Comparison of ENCODE assay signal across 2 cellular contexts in the genomic region with DNA sequence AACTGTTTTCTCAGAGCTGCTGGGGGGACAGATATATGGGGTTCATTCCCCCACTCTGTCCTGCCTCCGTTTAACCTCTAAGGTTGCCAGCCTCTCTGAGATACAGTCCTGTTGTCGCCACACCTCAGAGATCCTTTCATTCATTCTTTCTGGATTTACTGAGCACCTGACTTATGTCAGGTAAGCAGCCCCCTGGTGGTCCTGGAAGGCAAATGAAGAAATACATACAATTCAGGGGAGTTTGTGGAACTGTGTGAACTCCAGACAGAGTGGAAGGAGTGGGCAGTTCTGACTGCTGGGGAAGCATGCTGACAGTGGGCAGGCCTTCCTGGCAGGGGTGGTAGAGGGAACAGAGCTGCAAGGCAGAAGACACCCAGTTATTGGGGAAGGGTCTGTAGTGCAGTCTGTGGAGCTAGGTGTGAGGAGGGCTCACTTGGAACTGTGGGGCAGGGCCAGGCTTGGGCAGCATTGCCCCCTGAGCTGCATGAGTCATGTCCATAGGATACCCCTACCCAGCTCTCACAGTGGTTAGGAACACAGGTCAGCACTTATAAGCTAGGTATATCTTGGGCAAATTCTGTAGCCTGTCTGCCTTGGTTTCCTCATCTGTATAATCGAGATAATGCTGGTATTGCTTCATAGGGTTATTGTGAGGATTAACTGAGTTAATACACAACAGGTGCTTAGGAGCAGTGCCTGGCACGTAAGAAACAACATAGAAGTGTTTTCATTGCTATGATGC.
TF ChIP-seq lines count a peak whose summit lies in the region.

No MANE protein-coding gene starts in this region.

TF ChIP-seq in HepG2, 621 proteins besides CTCF, POLR2A, EP300 and RAD21:
- TF ChIP-seq ZZZ3 (CRISPR knock-in tag; IDR thresholded peaks at IDR 0.05; ENCODE audit: borderline replicate concordance): no peak
- TF ChIP-seq SMARCC2 (IDR thresholded peaks at IDR 0.05): no peak
- TF ChIP-seq, protein P1, sequence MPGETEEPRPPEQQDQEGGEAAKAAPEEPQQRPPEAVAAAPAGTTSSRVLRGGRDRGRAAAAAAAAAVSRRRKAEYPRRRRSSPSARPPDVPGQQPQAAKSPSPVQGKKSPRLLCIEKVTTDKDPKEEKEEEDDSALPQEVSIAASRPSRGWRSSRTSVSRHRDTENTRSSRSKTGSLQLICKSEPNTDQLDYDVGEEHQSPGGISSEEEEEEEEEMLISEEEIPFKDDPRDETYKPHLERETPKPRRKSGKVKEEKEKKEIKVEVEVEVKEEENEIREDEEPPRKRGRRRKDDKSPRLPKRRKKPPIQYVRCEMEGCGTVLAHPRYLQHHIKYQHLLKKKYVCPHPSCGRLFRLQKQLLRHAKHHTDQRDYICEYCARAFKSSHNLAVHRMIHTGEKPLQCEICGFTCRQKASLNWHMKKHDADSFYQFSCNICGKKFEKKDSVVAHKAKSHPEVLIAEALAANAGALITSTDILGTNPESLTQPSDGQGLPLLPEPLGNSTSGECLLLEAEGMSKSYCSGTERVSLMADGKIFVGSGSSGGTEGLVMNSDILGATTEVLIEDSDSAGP (CRISPR knock-in tag; IDR thresholded peaks at IDR 0.05; ENCODE audit: borderline replicate concordance): no peak
- TF ChIP-seq ZNF282 (IDR thresholded peaks at IDR 0.05; ENCODE audit: partially characterized antibody): no peak
- no peak for TF ChIP-seq HMG20B (CRISPR knock-in tag; conservative IDR thresholded peaks at IDR 0.05)
- no peak for TF ChIP-seq ONECUT2 (CRISPR knock-in tag; IDR thresholded peaks at IDR 0.05)
- TF ChIP-seq, protein P2, sequence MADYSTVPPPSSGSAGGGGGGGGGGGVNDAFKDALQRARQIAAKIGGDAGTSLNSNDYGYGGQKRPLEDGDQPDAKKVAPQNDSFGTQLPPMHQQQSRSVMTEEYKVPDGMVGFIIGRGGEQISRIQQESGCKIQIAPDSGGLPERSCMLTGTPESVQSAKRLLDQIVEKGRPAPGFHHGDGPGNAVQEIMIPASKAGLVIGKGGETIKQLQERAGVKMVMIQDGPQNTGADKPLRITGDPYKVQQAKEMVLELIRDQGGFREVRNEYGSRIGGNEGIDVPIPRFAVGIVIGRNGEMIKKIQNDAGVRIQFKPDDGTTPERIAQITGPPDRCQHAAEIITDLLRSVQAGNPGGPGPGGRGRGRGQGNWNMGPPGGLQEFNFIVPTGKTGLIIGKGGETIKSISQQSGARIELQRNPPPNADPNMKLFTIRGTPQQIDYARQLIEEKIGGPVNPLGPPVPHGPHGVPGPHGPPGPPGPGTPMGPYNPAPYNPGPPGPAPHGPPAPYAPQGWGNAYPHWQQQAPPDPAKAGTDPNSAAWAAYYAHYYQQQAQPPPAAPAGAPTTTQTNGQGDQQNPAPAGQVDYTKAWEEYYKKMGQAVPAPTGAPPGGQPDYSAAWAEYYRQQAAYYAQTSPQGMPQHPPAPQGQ (CRISPR knock-in tag; IDR thresholded peaks at IDR 0.05; ENCODE audit: borderline replicate concordance): 0 out of 2 replicates have a peak, but pooled peaks have one; percentile 63
- peak; percentile 65; the same call in 1 of the 2 replicates for TF ChIP-seq FLYWCH1 (CRISPR knock-in tag; IDR thresholded peaks at IDR 0.05)
- TF ChIP-seq, protein P3, sequence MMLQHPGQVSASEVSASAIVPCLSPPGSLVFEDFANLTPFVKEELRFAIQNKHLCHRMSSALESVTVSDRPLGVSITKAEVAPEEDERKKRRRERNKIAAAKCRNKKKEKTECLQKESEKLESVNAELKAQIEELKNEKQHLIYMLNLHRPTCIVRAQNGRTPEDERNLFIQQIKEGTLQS (CRISPR knock-in tag; IDR thresholded peaks at IDR 0.05): no peak
- TF ChIP-seq, protein P4, sequence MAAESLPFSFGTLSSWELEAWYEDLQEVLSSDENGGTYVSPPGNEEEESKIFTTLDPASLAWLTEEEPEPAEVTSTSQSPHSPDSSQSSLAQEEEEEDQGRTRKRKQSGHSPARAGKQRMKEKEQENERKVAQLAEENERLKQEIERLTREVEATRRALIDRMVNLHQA (CRISPR knock-in tag; IDR thresholded peaks at IDR 0.05): no peak
- TF ChIP-seq, protein P5, sequence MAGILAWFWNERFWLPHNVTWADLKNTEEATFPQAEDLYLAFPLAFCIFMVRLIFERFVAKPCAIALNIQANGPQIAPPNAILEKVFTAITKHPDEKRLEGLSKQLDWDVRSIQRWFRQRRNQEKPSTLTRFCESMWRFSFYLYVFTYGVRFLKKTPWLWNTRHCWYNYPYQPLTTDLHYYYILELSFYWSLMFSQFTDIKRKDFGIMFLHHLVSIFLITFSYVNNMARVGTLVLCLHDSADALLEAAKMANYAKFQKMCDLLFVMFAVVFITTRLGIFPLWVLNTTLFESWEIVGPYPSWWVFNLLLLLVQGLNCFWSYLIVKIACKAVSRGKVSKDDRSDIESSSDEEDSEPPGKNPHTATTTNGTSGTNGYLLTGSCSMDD (CRISPR knock-in tag; IDR thresholded peaks at IDR 0.05): no peak
- no peak for TF ChIP-seq JUND (CRISPR knock-in tag; IDR thresholded peaks at IDR 0.05)
- 0 out of 2 replicates have a peak, but pooled peaks have one; percentile 32 for TF ChIP-seq POLR2G (IDR thresholded peaks at IDR 0.05; ENCODE audit: low read depth, low read length)
- TF ChIP-seq REPIN1 (CRISPR knock-in tag; IDR thresholded peaks at IDR 0.05; ENCODE audit: borderline replicate concordance, low read depth): no peak
- no peak for TF ChIP-seq ZNF530 (CRISPR knock-in tag; IDR thresholded peaks at IDR 0.05; ENCODE audit: low read depth)

TF ChIP-seq in H1, 55 proteins besides CTCF, POLR2A, EP300 and RAD21:
- TF ChIP-seq JUN (IDR thresholded peaks at IDR 0.05; ENCODE audit: low read depth, low read length): no peak
- no peak for TF ChIP-seq POU5F1 (IDR thresholded peaks at IDR 0.05; ENCODE audit: low read depth, low read length)
- no peak for TF ChIP-seq TCF12 (IDR thresholded peaks at IDR 0.05; ENCODE audit: low read depth, low read length)
- TF ChIP-seq SUZ12 (IDR thresholded peaks at IDR 0.05; ENCODE audit: low read length): no peak
- no peak for TF ChIP-seq NANOG (IDR thresholded peaks at IDR 0.05; ENCODE audit: insufficient read depth, low read depth, low read length, poor library complexity, severe bottlenecking)
- no peak for TF ChIP-seq TBP (IDR thresholded peaks at IDR 0.05; ENCODE audit: low read depth, low read length)
- TF ChIP-seq CTBP2 (IDR thresholded peaks at IDR 0.05; ENCODE audit: borderline replicate concordance, insufficient read depth, insufficient read length, low read length): no peak
- TF ChIP-seq RFX5 (IDR thresholded peaks at IDR 0.05; ENCODE audit: borderline replicate concordance, low read depth, low read length): no peak
- TF ChIP-seq CBX5 (IDR thresholded peaks at IDR 0.05; ENCODE audit: low read depth, low read length): no peak
- no peak for TF ChIP-seq SP4 (IDR thresholded peaks at IDR 0.05; ENCODE audit: low read length)
